8 cellular contexts compared by ENCODE assay signal in the genomic region with DNA sequence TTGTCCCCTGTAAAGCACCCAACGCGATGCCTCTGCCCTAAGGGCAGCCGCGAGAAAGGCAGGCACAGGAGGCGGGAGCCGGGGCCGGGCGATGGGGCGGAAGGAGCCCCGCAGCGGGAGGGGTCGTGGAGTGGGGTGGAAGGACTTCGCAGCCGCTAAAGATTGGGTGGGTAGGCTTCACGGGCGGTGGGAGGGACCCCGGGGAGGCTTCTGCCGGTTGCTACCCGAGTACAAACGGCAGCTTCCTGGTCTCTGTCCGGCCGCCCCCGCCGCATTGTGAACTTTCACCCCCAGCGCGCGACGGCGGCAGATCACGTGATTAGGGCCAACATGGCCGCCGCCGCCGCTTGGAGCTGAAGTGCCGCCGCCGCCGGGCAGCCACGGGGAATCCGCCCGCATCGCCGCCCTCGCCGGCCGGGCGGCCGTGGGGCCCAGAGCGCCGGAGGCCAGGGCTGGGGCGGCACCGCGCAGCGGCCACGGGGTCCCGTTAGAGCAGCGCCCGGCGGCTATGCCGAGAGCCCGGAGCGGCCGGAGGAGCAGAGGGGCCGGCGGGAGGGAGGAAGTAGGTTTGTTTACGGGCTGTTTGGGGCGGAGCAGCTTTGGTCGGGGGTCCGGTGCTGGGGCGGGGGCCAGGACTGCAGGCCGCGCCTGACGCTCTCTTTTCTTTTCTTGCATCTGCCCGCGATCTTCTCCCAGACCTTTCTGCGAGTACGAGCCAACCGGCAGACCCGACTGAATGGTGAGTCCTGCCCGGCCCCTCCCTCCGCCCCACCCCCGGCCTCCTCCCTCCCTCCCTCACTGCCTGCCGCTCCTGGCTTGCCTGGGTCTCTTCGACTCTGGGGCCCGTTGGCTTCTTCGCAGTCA. TPM values are rescaled to one million over a fixed set of nuclear protein-coding genes. Genes with fewer than 3 reads are reported as not detected.
A peak's percentile ranks its signal among the peaks of the same experiment; 100 is the strongest.
DNase-seq lines count a peak whose midpoint lies in the region; ATAC-seq and TF ChIP-seq lines count a peak whose summit lies in the region.

No MANE protein-coding gene starts in this region.

- H4K20me1 ChIP-seq in OCI-LY7 (ENCODE audit: insufficient read depth, low read length) = no peaks in the 10 kb centered on the region

- POLR2A ChIA-PET in OCI-LY7 (lab: Charles Lee) = interaction anchor here (0.7 to 4.7 kb wide), 7 partner anchors 11 to 661 kb away, joined by 3 to 17 read pairs (median 3); a partner anchor contains a TSS

- intact Hi-C loops in OCI-LY7 (cut with micrococcal nuclease; ENCODE audit: unreplicated experiment) = loop anchor here (2.0 kb wide), 1 partner anchor 45 kb away; no protein-coding TSS in a partner anchor

- no peaks in the 10 kb centered on the region for H3K9me2 ChIP-seq in OCI-LY7 (ENCODE audit: insufficient read depth, low read length)

- H3K4me3 ChIP-seq in HUES6 (ENCODE audit: low read depth, low read length) = peak overlapping the region; percentile 67
- H3K4me3 ChIP-seq in OCI-LY7 (ENCODE audit: low read depth, low read length, poor library complexity, severe bottlenecking) = peak overlapping the region; percentile 92
- H3K4me3 ChIP-seq in muscle layer of colon (ENCODE audit: low read depth in 1 of 2, low read length in 2 of 2) = peak overlapping the region; percentile 55 to 76

- peak; percentile 81 for TF ChIP-seq POLR2A in erythroblast (IDR thresholded peaks at IDR 0.05; ENCODE audit: low read length)

- BruUV-seq in OCI-LY7 (replicated peaks; lab: Mats Ljungman, UMichigan) = no TSS peak

- CTCF ChIA-PET in OCI-LY7 (lab: Charles Lee; ENCODE audit: unreplicated experiment) = interaction anchor here (0.5 to 0.7 kb wide), 3 partner anchors 9 to 152 kb away, joined by 3 to 4 read pairs (median 3); no protein-coding TSS in a partner anchor

- peak overlapping the region; percentile 98 for H3K4me2 ChIP-seq in OCI-LY7 (ENCODE audit: low read length)

- peak overlapping the region; percentile 75 for H2AFZ ChIP-seq in OCI-LY7 (ENCODE audit: low read length)

- TF ChIP-seq CTCF in OCI-LY7 (conservative IDR thresholded peaks at IDR 0.05; ENCODE audit: low read length) = no peak

- H3K79me2 ChIP-seq in OCI-LY7 (ENCODE audit: insufficient read depth, low read depth, low read length) = peaks cover 24% of the 10 kb centered on the region

- DNase-seq in COLO668 (lab: John Stamatoyannopoulos, UW; ENCODE audit: unreplicated experiment) = peak; percentile 99
- DNase-seq in OCI-LY7 (ENCODE audit: low spot score) = peak; percentile 93
- peak; percentile 89 for DNase-seq in activated T-cell treated with anti-CD3 and anti-CD28 coated beads, Interleukin-2, amount 50 U/mL, for 1 hour
- peak; percentile 92 to 93 for DNase-seq in erythroblast (lab: John Stamatoyannopoulos, UW)
- peak; percentile 94 for DNase-seq in stimulated activated CD8-positive, alpha-beta memory T cell treated with anti-CD3 and anti-CD28 coated beads, Interleukin-4, amount 100 ng/mL, for 48 hours

- H3K27ac ChIP-seq in HUES6 (ENCODE audit: low read depth, low read length) (peak overlapping the region; percentile 93), OCI-LY7 (ENCODE audit: low read depth, low read length, poor library complexity, severe bottlenecking) (peak overlapping the region; percentile 79), muscle layer of colon (ENCODE audit: low read depth, low read length) (peak overlapping the region; percentile 70)

- H3K4me1 ChIP-seq in HUES6 (ENCODE audit: control insufficient read depth, insufficient read depth, low read length) (peaks cover 18% of the 10 kb centered on the region), OCI-LY7 (ENCODE audit: insufficient read depth, low read length, poor library complexity, severe bottlenecking) (peaks cover 26% of the 10 kb centered on the region), muscle layer of colon (ENCODE audit: insufficient read depth, low read length) (peaks cover 50% of the 10 kb centered on the region)

- H3K36me3 ChIP-seq in HUES6 (ENCODE audit: control insufficient read depth, insufficient read depth, low read length) (peaks cover 40% of the 10 kb centered on the region), OCI-LY7 (ENCODE audit: insufficient read depth, low read length) (peaks cover 45% of the 10 kb centered on the region), muscle layer of colon (ENCODE audit: insufficient read depth, low read length) (peaks cover 29% of the 10 kb centered on the region)

- no peaks in the 10 kb centered on the region for H3K27me3 ChIP-seq in HUES6 (ENCODE audit: control insufficient read depth, insufficient read depth, low read length)
- H3K27me3 ChIP-seq in muscle layer of colon (ENCODE audit: control insufficient read depth in 1 of 2, insufficient read depth in 2 of 2, low read length in 2 of 2) = no peaks in the 10 kb centered on the region

- H3K9ac ChIP-seq in HUES6 (ENCODE audit: low read length) (peak overlapping the region; percentile 86), muscle layer of colon (ENCODE audit: low read length) (peak overlapping the region; percentile 89)

- ATAC-seq in GM21367 (IDR thresholded peaks at IDR 0.05; ENCODE audit: unreplicated experiment) = peak; percentile 50

- H3K9me3 ChIP-seq in HUES6 (ENCODE audit: control insufficient read depth, insufficient read depth, low read depth, low read length) (no peaks in the 10 kb centered on the region), OCI-LY7 (ENCODE audit: low read length) (no peaks in the 10 kb centered on the region), muscle layer of colon (ENCODE audit: low read length) (no peaks in the 10 kb centered on the region)

RNA-seq across cellular contexts. Expression of a gene that starts 42.4 kb away (rescaled TPM):
- 5.5 and 6.6 TPM in 2 replicates for total RNA-seq in OCI-LY7 (2014; rRNA removed; shearing (Covaris generic))
- total RNA-seq in OCI-LY7 (2022) = 8.1 and 8.9 TPM in 2 replicates

RNA-seq across cellular contexts. Expression of a gene that starts 42.6 kb away (rescaled TPM):
- 5.3 and 7.8 TPM in 2 replicates for total RNA-seq in OCI-LY7 (2014; rRNA removed; shearing (Covaris generic))
- total RNA-seq in OCI-LY7 (2022) = 7.9 and 8.9 TPM in 2 replicates

Comparison
In these comparisons a context has a peak if more than half of its experiments do, and no peak if none do; other contexts are left out.
1. Peak in every context shown above with its lines: DNase-seq, ATAC-seq, H3K4me3 ChIP-seq and H3K27ac ChIP-seq.